In genomic region chr2:102072741-102073140, GRCh38 we compare ENCODE assay signal across 27 cellular contexts.
"Had no signal": no experiment of that assay in that cellular context is flagged by ENCODE, and none has a peak within 500 bp of the region (broad histone marks: within the 10 kb centered on the region; RNA-seq: fewer than 3 reads in every experiment).

No MANE protein-coding gene starts in this region.

- H3K4me1 Mint-ChIP-seq: brain; central memory CD8-positive, alpha-beta T cell; neural progenitor cell had no signal

- H3K9me3 Mint-ChIP-seq: activated CD4-positive, alpha-beta memory T cell treated with anti-CD3 and anti-CD28 coated beads for 36 hours; central memory CD8-positive, alpha-beta T cell had no signal

- ATAC-seq: activated CD8-positive, alpha-beta memory T cell treated with anti-CD3 and anti-CD28 coated beads, Interleukin-2, amount 10 ng/mL, durations not matched to agents 7 days and 5 days; heart left ventricle; left colon; lower lobe of right lung had no signal

- H3K27ac ChIP-seq: esophagus squamous epithelium, heart left ventricle, lower lobe of right lung, neural progenitor cell, right atrium auricular region, skin epidermis, tibial nerve, uterus, VCaP had no signal

- H3K4me1 ChIP-seq: neural progenitor cell had no signal

- H3K4me3 ChIP-seq: esophagus squamous epithelium, heart left ventricle, lower lobe of right lung, neural progenitor cell, right atrium auricular region, skin epidermis, tibial nerve, uterus had no signal

- H3K27me3 ChIP-seq: esophagus squamous epithelium, heart left ventricle, neural progenitor cell, right atrium auricular region, tibial nerve, uterus had no signal

- H3K36me3 ChIP-seq: esophagus squamous epithelium, heart left ventricle, lower lobe of right lung, neural progenitor cell, right atrium auricular region, tibial nerve, uterus had no signal

- H3K9me3 ChIP-seq: esophagus squamous epithelium, heart left ventricle, lower lobe of right lung, right atrium auricular region, tibial nerve, uterus had no signal

- H3K27ac Mint-ChIP-seq: activated CD8-positive, alpha-beta memory T cell treated with anti-CD3 and anti-CD28 coated beads, Interleukin-2, amount 10 ng/mL, durations not matched to agents 7 days and 5 days; brain; naive B cell; neural progenitor cell had no signal

- H3K4me3 Mint-ChIP-seq: activated CD4-positive, alpha-beta memory T cell treated with anti-CD3 and anti-CD28 coated beads for 36 hours; activated CD8-positive, alpha-beta memory T cell treated with anti-CD3 and anti-CD28 coated beads, Interleukin-2, amount 10 ng/mL, durations not matched to agents 7 days and 5 days; brain; central memory CD8-positive, alpha-beta T cell; naive B cell; neural progenitor cell had no signal

- H3K36me3 Mint-ChIP-seq: activated CD4-positive, alpha-beta memory T cell treated with anti-CD3 and anti-CD28 coated beads for 36 hours; brain had no signal

- DNase-seq: activated CD4-positive, alpha-beta memory T cell treated with anti-CD3 and anti-CD28 coated beads for 36 hours; activated CD4-positive, alpha-beta T cell treated with anti-CD3 and anti-CD28 coated beads for 1 hour; activated CD8-positive, alpha-beta memory T cell treated with anti-CD3 and anti-CD28 coated beads, Interleukin-2, amount 10 ng/mL, durations not matched to agents 7 days and 5 days; activated effector memory CD4-positive, alpha-beta T cell treated with Interleukin-2 at 50 U/mL for 16 hours; activated naive CD4-positive, alpha-beta T cell treated with anti-CD3 and anti-CD28 coated beads, Interleukin-2, amount 50 U/mL, for 16 hours; activated T-cell treated with anti-CD3 and anti-CD28 coated beads, Interleukin-2, amount 50 U/mL, for 1 hour; amniotic stem cell; effector CD8-positive, alpha-beta T cell; esophagus squamous epithelium; heart left ventricle; left colon; lower lobe of right lung; midbrain; naive B cell; posterior cingulate gyrus; stimulated activated CD4-positive, alpha-beta T cell treated with anti-CD3 and anti-CD28 coated beads, Interleukin-4, amount 100 ng/mL, for 4 hours; stimulated activated CD8-positive, alpha-beta memory T cell treated with anti-CD3 and anti-CD28 coated beads, Interleukin-4, amount 100 ng/mL, for 48 hours; stimulated activated naive CD4-positive, alpha-beta T cell treated with Interleukin-2 at 50 U/mL for 16 hours; substantia nigra; uterus had no signal
